Comparison of ENCODE assay signal across 36 cellular contexts in genomic region chr12:113625499-113625898, GRCh38.
"Had no signal": no experiment of that assay in that cellular context is flagged by ENCODE, and none has a peak within 500 bp of the region (broad histone marks: within the 10 kb centered on the region; RNA-seq: fewer than 3 reads in every experiment).

No MANE protein-coding gene starts in this region.

- H3K9me3 ChIP-seq: MG63 had no signal

- H3K27me3 ChIP-seq: MG63 had no signal

- H3K36me3 ChIP-seq: MG63 had no signal

- DNase-seq: Karpas-422, Kasumi-1, MG63, MM.1S, MV-4-11, NCI-H1048, NCI-H1092, NCI-H1092 treated with DMSO at 0.1 percent for 48 hours, NCI-H1105, NCI-H1105 treated with DMSO at 0.1 percent for 48 hours, NCI-H1417, NCI-H1417 treated with DMSO at 0.1 percent for 48 hours, NCI-H1436, NCI-H1436 treated with DMSO at 0.1 percent for 48 hours, NCI-H146, NCI-H1694, NCI-H1694 treated with DMSO at 0.1 percent for 48 hours, NCI-H187, NCI-H187 treated with DMSO at 0.1 percent for 48 hours, NCI-H1930, NCI-H2029, NCI-H2029 treated with DMSO at 0.1 percent for 48 hours, NCI-H2081, NCI-H2081 treated with DMSO at 0.1 percent for 48 hours, NCI-H2107, NCI-H2171 treated with DMSO at 0.1 percent for 48 hours, NCI-H2227 treated with DMSO at 0.1 percent for 48 hours, NCI-H226, NCI-H345, NCI-H446, NCI-H446 treated with DMSO at 0.1 percent for 48 hours, NCI-H510A, NCI-H510A treated with DMSO at 0.1 percent for 48 hours, NCI-H524, NCI-H524 treated with DMSO at 0.1 percent for 48 hours, NCI-H526 had no signal

- H3K4me3 ChIP-seq: MG63 had no signal
